Comparison of ENCODE assay signal across 1 cellular context in the genomic region with DNA sequence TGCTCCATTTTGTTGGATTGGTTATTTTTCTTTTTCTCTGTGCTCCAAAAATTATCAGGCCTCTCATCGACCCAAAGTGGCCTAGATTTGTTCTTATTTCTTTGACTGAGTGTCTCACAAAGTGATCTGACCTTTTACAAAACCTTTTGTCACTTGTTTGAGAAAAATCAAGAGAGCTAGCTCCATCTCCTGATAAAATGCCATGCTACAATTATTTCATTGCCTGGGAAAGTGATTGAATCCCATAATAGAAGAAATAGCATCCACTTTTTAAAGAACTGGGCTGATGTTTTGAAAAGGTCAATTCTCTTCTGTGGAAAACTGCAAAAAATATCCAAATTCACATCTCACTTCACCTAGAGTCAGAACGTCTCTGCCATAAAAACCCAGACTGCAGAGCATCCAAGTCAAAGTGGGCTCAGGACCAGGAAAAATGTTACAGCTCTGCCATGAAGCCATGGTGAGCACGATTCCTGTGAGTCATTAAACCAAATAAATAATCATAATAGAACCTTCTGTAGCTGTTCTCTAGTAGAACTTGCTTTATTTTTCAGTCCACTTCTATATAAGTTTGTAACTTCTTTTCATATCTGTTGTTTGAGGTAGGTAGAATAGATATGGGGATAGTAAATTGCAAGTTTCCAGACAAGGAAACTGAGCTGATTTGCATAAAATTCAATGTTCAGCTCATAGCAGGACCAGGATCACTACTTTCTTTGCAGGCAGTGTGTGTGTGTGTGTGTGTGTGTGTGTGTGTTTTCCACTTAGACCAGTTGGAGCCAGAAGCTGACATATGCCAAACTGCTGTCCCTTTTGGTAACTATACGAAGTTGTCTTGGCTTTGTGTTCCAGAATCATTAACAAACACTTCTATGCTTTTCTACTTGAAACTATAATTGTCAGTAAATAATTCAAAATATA.
TF ChIP-seq lines count a peak whose summit lies in the region.

No MANE protein-coding gene starts in this region.

TF ChIP-seq in A549, 52 proteins besides CTCF, POLR2A, EP300 and RAD21 (continued from another document):
- TF ChIP-seq TP53 (CRISPR knock-in tag; IDR thresholded peaks at IDR 0.05) (no peak), HES2 (IDR thresholded peaks at IDR 0.05) (no peak), JUNB (IDR thresholded peaks at IDR 0.05) (no peak)
TF ChIP-seq in A549: peak in this region for 0.
